22 cellular contexts compared by ENCODE assay signal in the genomic region with DNA sequence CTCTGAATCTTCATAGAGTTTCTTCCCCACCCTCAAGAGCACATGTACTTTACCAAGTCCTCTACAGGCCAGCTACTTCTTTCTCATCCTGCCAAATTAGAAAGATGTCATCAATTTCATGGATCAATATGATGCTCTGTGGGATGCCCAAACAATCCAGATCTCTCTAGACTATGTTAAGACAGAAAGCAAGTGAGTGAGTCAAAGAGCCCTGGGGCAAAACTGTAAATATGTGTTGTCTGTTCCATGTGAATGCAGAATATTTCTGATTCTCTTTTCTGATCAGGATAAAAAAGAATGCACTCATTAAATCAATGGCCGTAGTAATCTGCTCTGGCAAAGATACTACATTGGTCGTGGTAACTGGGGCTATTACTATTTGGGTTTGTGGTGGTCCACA.
"Had no signal": no experiment of that assay in that cellular context is flagged by ENCODE, and none has a peak within 500 bp of the region (broad histone marks: within the 10 kb centered on the region; RNA-seq: fewer than 3 reads in every experiment).

No MANE protein-coding gene starts in this region.

- H3K4me1 ChIP-seq: pancreas had no signal

- H3K9me3 ChIP-seq: esophagus muscularis mucosa, gastroesophageal sphincter, heart right ventricle, pancreas had no signal

- DNase-seq: activated CD4-positive, alpha-beta memory T cell treated with anti-CD3 and anti-CD28 coated beads, Interleukin-2, amount 10 ng/mL, durations not matched to agents 7 days and 5 days; activated CD4-positive, alpha-beta T cell treated with anti-CD3 and anti-CD28 coated beads for 48 hours; activated CD8-positive, alpha-beta memory T cell treated with anti-CD3 and anti-CD28 coated beads, Interleukin-2, amount 10 ng/mL, durations not matched to agents 7 days and 5 days; activated gamma-delta T cell; activated naive CD4-positive, alpha-beta T cell treated with anti-CD3 and anti-CD28 coated beads, Interleukin-2, amount 50 U/mL, for 16 hours; activated naive CD8-positive, alpha-beta T cell treated with anti-CD3 and anti-CD28 coated beads, Interleukin-2, amount 50 U/mL, for 24 hours; activated T-cell treated with anti-CD3 and anti-CD28 coated beads for 4 hours; aorta; brain microvascular endothelial cell; central memory CD4-positive, alpha-beta T cell; effector memory CD4-positive, alpha-beta T cell; islet precursor cell; midbrain; natural killer cell; pancreas; stimulated activated CD4-positive, alpha-beta T cell treated with anti-CD3 and anti-CD28 coated beads, Interleukin-4, amount 100 ng/mL, for 24 hours; stimulated activated naive CD8-positive, alpha-beta T cell treated with anti-CD3 and anti-CD28 coated beads, Interleukin-15, Interleukin-2, amounts not matched to agents 100 U/mL and 50 U/mL, for 24 hours; T-helper 17 cell had no signal

- H3K9me3 Mint-ChIP-seq: activated CD4-positive, alpha-beta memory T cell treated with anti-CD3 and anti-CD28 coated beads, Interleukin-2, amount 10 ng/mL, durations not matched to agents 7 days and 5 days; activated naive CD8-positive, alpha-beta T cell treated with anti-CD3 and anti-CD28 coated beads, Interleukin-2, amount 50 U/mL, for 24 hours; activated T-helper 1 cell treated with anti-CD3 and anti-CD28 coated beads, Interleukin-12 subunit alpha, Interleukin-12 subunit beta, Interleukin-2, Interleukin-4 antibody, amounts not matched to agents 30 ng/mL and 10 ng/mL and 1 ng/mL, durations not matched to agents 14 hours and 24 hours and 36 hours; natural killer cell had no signal

- H3K4me1 Mint-ChIP-seq: activated CD4-positive, alpha-beta memory T cell treated with anti-CD3 and anti-CD28 coated beads, Interleukin-2, amount 10 ng/mL, durations not matched to agents 7 days and 5 days; activated CD8-positive, alpha-beta memory T cell treated with anti-CD3 and anti-CD28 coated beads, Interleukin-2, amount 10 ng/mL, durations not matched to agents 7 days and 5 days; activated naive CD8-positive, alpha-beta T cell treated with anti-CD3 and anti-CD28 coated beads, Interleukin-2, amount 50 U/mL, for 24 hours; natural killer cell; T-helper 17 cell had no signal

- H3K27ac ChIP-seq: brain microvascular endothelial cell, esophagus muscularis mucosa, gastroesophageal sphincter, heart right ventricle, pancreas had no signal

- H3K27me3 ChIP-seq: brain microvascular endothelial cell, esophagus muscularis mucosa, gastroesophageal sphincter, heart right ventricle, pancreas had no signal

- H3K36me3 Mint-ChIP-seq: activated CD8-positive, alpha-beta memory T cell treated with anti-CD3 and anti-CD28 coated beads, Interleukin-2, amount 10 ng/mL, durations not matched to agents 7 days and 5 days; natural killer cell had no signal

- H3K4me3 Mint-ChIP-seq: activated CD4-positive, alpha-beta memory T cell treated with anti-CD3 and anti-CD28 coated beads, Interleukin-2, amount 10 ng/mL, durations not matched to agents 7 days and 5 days; activated CD8-positive, alpha-beta memory T cell treated with anti-CD3 and anti-CD28 coated beads, Interleukin-2, amount 10 ng/mL, durations not matched to agents 7 days and 5 days; activated naive CD8-positive, alpha-beta T cell treated with anti-CD3 and anti-CD28 coated beads, Interleukin-2, amount 50 U/mL, for 24 hours; activated T-helper 1 cell treated with anti-CD3 and anti-CD28 coated beads, Interleukin-12 subunit alpha, Interleukin-12 subunit beta, Interleukin-2, Interleukin-4 antibody, amounts not matched to agents 30 ng/mL and 10 ng/mL and 1 ng/mL, durations not matched to agents 14 hours and 24 hours and 36 hours; natural killer cell; T-helper 17 cell had no signal

- H3K36me3 ChIP-seq: brain microvascular endothelial cell, esophagus muscularis mucosa, gastroesophageal sphincter, heart right ventricle, pancreas had no signal

- H3K27me3 Mint-ChIP-seq: activated CD4-positive, alpha-beta memory T cell treated with anti-CD3 and anti-CD28 coated beads, Interleukin-2, amount 10 ng/mL, durations not matched to agents 7 days and 5 days; activated naive CD8-positive, alpha-beta T cell treated with anti-CD3 and anti-CD28 coated beads, Interleukin-2, amount 50 U/mL, for 24 hours had no signal

- ATAC-seq: activated CD8-positive, alpha-beta memory T cell treated with anti-CD3 and anti-CD28 coated beads, Interleukin-2, amount 10 ng/mL, durations not matched to agents 7 days and 5 days; activated naive CD8-positive, alpha-beta T cell treated with anti-CD3 and anti-CD28 coated beads, Interleukin-2, amount 50 U/mL, for 24 hours; gastroesophageal sphincter; natural killer cell; pancreas; stimulated activated naive CD8-positive, alpha-beta T cell treated with anti-CD3 and anti-CD28 coated beads, Interleukin-15, Interleukin-2, amounts not matched to agents 100 U/mL and 50 U/mL, for 24 hours; T-helper 17 cell had no signal

- H3K27ac Mint-ChIP-seq: activated CD4-positive, alpha-beta memory T cell treated with anti-CD3 and anti-CD28 coated beads, Interleukin-2, amount 10 ng/mL, durations not matched to agents 7 days and 5 days; activated CD8-positive, alpha-beta memory T cell treated with anti-CD3 and anti-CD28 coated beads, Interleukin-2, amount 10 ng/mL, durations not matched to agents 7 days and 5 days; activated naive CD8-positive, alpha-beta T cell treated with anti-CD3 and anti-CD28 coated beads, Interleukin-2, amount 50 U/mL, for 24 hours; activated T-helper 1 cell treated with anti-CD3 and anti-CD28 coated beads, Interleukin-12 subunit alpha, Interleukin-12 subunit beta, Interleukin-2, Interleukin-4 antibody, amounts not matched to agents 30 ng/mL and 10 ng/mL and 1 ng/mL, durations not matched to agents 14 hours and 24 hours and 36 hours; natural killer cell; T-helper 17 cell had no signal

- H3K4me3 ChIP-seq: esophagus muscularis mucosa, gastroesophageal sphincter, heart right ventricle, pancreas had no signal
